1 cellular context compared by ENCODE assay signal in the genomic region with DNA sequence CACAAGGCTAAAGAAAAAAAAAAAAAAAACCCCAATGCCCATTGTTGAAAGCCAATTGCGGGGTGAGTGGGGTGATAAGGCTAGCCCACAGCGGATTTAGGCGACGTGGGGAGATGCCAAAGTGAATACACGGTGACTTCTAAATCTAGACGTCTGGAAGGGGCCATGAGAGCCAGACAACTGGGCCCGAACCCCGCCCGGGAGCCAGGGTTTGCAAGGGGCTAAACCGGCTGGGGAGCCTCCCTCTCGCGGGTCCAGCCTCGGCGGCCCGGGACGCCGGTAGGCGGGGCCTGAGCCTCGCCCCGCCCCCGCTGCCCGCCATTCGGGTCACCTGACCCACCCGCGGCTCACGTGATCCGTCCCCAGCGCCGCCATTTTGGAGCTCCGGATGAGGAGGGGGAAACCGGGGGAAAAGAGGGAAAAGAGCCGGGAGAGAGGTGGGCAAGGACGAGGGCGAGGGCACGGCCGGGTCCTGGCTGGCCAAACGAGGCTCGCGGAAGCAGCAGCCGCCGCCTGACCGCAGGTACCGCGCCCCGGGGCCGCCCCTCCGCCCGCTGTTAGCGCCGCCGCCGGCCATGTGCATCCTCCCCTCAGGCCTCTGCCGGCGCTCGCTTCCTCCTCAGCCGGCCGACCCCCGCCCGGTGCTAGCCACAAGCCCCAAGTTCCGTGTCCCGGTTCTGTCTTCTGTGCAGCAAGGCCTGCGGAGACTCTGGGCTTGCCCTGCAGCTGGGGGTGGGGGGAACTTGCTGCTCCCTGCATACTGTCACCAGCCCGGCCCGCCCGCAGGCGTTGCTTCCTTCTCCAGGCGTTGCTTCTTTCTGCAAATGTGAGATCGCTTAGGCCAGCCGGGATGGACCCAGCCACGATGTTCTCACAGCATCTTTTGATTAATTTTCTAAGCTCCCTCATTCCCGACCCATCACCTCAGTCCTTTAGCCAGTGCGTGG.
TF ChIP-seq lines count a peak whose summit lies in the region.

Gene ZNF507, plus strand, starts transcription at position 350 of the 947 bp plus-strand sequence. CDS start 7,221 bp downstream, outside the sequence.

TF ChIP-seq in HepG2, 621 proteins besides CTCF, POLR2A, EP300 and RAD21 (continued from another document and continues in another):
- TF ChIP-seq, protein P1, sequence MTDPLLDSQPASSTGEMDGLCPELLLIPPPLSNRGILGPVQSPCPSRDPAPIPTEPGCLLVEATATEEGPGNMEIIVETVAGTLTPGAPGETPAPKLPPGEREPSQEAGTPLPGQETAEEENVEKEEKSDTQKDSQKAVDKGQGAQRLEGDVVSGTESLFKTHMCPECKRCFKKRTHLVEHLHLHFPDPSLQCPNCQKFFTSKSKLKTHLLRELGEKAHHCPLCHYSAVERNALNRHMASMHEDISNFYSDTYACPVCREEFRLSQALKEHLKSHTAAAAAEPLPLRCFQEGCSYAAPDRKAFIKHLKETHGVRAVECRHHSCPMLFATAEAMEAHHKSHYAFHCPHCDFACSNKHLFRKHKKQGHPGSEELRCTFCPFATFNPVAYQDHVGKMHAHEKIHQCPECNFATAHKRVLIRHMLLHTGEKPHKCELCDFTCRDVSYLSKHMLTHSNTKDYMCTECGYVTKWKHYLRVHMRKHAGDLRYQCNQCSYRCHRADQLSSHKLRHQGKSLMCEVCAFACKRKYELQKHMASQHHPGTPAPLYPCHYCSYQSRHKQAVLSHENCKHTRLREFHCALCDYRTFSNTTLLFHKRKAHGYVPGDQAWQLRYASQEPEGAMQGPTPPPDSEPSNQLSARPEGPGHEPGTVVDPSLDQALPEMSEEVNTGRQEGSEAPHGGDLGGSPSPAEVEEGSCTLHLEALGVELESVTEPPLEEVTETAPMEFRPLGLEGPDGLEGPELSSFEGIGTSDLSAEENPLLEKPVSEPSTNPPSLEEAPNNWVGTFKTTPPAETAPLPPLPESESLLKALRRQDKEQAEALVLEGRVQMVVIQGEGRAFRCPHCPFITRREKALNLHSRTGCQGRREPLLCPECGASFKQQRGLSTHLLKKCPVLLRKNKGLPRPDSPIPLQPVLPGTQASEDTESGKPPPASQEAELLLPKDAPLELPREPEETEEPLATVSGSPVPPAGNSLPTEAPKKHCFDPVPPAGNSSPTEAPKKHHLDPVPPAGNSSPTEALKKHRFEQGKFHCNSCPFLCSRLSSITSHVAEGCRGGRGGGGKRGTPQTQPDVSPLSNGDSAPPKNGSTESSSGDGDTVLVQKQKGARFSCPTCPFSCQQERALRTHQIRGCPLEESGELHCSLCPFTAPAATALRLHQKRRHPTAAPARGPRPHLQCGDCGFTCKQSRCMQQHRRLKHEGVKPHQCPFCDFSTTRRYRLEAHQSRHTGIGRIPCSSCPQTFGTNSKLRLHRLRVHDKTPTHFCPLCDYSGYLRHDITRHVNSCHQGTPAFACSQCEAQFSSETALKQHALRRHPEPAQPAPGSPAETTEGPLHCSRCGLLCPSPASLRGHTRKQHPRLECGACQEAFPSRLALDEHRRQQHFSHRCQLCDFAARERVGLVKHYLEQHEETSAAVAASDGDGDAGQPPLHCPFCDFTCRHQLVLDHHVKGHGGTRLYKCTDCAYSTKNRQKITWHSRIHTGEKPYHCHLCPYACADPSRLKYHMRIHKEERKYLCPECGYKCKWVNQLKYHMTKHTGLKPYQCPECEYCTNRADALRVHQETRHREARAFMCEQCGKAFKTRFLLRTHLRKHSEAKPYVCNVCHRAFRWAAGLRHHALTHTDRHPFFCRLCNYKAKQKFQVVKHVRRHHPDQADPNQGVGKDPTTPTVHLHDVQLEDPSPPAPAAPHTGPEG (CRISPR knock-in tag; IDR thresholded peaks at IDR 0.05): peak; percentile 62; the same call in 1 of the 2 replicates
- no peak; the same call in 1 of the 2 replicates for TF ChIP-seq CBX5 (CRISPR knock-in tag; IDR thresholded peaks at IDR 0.05; ENCODE audit: borderline replicate concordance)
- TF ChIP-seq POGZ (CRISPR knock-in tag; IDR thresholded peaks at IDR 0.05): peak; percentile 92
- 0 out of 2 replicates have a peak, but pooled peaks have one; percentile 16 for TF ChIP-seq ZNF747 (CRISPR knock-in tag; IDR thresholded peaks at IDR 0.05; ENCODE audit: borderline replicate concordance)
- peak; percentile 53; the same call in 1 of the 2 replicates for TF ChIP-seq KMT2A (CRISPR knock-in tag; IDR thresholded peaks at IDR 0.05)
- TF ChIP-seq ZNF563 (CRISPR knock-in tag; IDR thresholded peaks at IDR 0.05): peak; percentile 43; the same call in 1 of the 2 replicates
- TF ChIP-seq, protein P2, sequence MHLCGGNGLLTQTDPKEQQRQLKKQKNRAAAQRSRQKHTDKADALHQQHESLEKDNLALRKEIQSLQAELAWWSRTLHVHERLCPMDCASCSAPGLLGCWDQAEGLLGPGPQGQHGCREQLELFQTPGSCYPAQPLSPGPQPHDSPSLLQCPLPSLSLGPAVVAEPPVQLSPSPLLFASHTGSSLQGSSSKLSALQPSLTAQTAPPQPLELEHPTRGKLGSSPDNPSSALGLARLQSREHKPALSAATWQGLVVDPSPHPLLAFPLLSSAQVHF (CRISPR knock-in tag; IDR thresholded peaks at IDR 0.05): no peak
- peak; percentile 51; the same call in 1 of the 2 replicates for TF ChIP-seq ESRRA (CRISPR knock-in tag; IDR thresholded peaks at IDR 0.05; ENCODE audit: low read depth)
- 0 out of 2 replicates have a peak, but pooled peaks have one; percentile 56 for TF ChIP-seq KLF12 (CRISPR knock-in tag; IDR thresholded peaks at IDR 0.05; ENCODE audit: borderline replicate concordance)
- TF ChIP-seq RARA (CRISPR knock-in tag; IDR thresholded peaks at IDR 0.05): no peak
- no peak; the same call in 1 of the 2 replicates for TF ChIP-seq ZNF772 (CRISPR knock-in tag; IDR thresholded peaks at IDR 0.05)
- TF ChIP-seq SP4 (CRISPR knock-in tag; IDR thresholded peaks at IDR 0.05): peak; percentile 69; the same call in 1 of the 2 replicates
- TF ChIP-seq, protein P3, sequence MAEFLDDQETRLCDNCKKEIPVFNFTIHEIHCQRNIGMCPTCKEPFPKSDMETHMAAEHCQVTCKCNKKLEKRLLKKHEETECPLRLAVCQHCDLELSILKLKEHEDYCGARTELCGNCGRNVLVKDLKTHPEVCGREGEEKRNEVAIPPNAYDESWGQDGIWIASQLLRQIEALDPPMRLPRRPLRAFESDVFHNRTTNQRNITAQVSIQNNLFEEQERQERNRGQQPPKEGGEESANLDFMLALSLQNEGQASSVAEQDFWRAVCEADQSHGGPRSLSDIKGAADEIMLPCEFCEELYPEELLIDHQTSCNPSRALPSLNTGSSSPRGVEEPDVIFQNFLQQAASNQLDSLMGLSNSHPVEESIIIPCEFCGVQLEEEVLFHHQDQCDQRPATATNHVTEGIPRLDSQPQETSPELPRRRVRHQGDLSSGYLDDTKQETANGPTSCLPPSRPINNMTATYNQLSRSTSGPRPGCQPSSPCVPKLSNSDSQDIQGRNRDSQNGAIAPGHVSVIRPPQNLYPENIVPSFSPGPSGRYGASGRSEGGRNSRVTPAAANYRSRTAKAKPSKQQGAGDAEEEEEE (CRISPR knock-in tag; IDR thresholded peaks at IDR 0.05; ENCODE audit: borderline replicate concordance): no peak
- peak; percentile 68; the same call in 1 of the 2 replicates for TF ChIP-seq E2F1 (CRISPR knock-in tag; IDR thresholded peaks at IDR 0.05)
- peak; percentile 75 for TF ChIP-seq SALL1 (CRISPR knock-in tag; IDR thresholded peaks at IDR 0.05)
- peak; percentile 67 for TF ChIP-seq POLR2AphosphoS5 (IDR thresholded peaks at IDR 0.05; ENCODE audit: low read depth, low read length)
- TF ChIP-seq ZNF713 (CRISPR knock-in tag; IDR thresholded peaks at IDR 0.05): peak; percentile 41; the same call in 1 of the 2 replicates
- TF ChIP-seq CC2D1A (CRISPR knock-in tag; IDR thresholded peaks at IDR 0.05): no peak
- no peak for TF ChIP-seq NR2F1 (CRISPR knock-in tag; IDR thresholded peaks at IDR 0.05)
- no peak for TF ChIP-seq ZNF362 (CRISPR knock-in tag; IDR thresholded peaks at IDR 0.05; ENCODE audit: borderline replicate concordance)
- TF ChIP-seq, protein P4, sequence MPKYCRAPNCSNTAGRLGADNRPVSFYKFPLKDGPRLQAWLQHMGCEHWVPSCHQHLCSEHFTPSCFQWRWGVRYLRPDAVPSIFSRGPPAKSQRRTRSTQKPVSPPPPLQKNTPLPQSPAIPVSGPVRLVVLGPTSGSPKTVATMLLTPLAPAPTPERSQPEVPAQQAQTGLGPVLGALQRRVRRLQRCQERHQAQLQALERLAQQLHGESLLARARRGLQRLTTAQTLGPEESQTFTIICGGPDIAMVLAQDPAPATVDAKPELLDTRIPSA (CRISPR knock-in tag; IDR thresholded peaks at IDR 0.05; ENCODE audit: borderline replicate concordance): peak; percentile 60; the same call in 1 of the 2 replicates
- TF ChIP-seq ZBTB7B (CRISPR knock-in tag; IDR thresholded peaks at IDR 0.05): no peak
- TF ChIP-seq ZNF704 (CRISPR knock-in tag; IDR thresholded peaks at IDR 0.05; ENCODE audit: borderline replicate concordance): 0 out of 2 replicates have a peak, but pooled peaks have one; percentile 75
- TF ChIP-seq BRD4 (CRISPR knock-in tag; IDR thresholded peaks at IDR 0.05): peak; percentile 84
- TF ChIP-seq DMAP1 (CRISPR knock-in tag; IDR thresholded peaks at IDR 0.05): peak; percentile 83
- peak; percentile 38 for TF ChIP-seq PTBP1 (IDR thresholded peaks at IDR 0.05; ENCODE audit: low read depth, low read length, poor library complexity, severe bottlenecking)
- peak; percentile 56; the same call in 1 of the 2 replicates for TF ChIP-seq MLX (CRISPR knock-in tag; IDR thresholded peaks at IDR 0.05)
- peak; percentile 67 for TF ChIP-seq CBX1 (IDR thresholded peaks at IDR 0.05; ENCODE audit: low read depth)
- no peak for TF ChIP-seq ZNF383 (CRISPR knock-in tag; IDR thresholded peaks at IDR 0.05; ENCODE audit: borderline replicate concordance)
- TF ChIP-seq, protein P5, sequence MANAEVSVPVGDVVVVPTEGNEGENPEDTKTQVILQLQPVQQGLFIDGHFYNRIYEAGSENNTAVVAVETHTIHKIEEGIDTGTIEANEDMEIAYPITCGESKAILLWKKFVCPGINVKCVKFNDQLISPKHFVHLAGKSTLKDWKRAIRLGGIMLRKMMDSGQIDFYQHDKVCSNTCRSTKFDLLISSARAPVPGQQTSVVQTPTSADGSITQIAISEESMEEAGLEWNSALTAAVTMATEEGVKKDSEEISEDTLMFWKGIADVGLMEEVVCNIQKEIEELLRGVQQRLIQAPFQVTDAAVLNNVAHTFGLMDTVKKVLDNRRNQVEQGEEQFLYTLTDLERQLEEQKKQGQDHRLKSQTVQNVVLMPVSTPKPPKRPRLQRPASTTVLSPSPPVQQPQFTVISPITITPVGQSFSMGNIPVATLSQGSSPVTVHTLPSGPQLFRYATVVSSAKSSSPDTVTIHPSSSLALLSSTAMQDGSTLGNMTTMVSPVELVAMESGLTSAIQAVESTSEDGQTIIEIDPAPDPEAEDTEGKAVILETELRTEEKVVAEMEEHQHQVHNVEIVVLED (CRISPR knock-in tag; IDR thresholded peaks at IDR 0.05; ENCODE audit: borderline replicate concordance): peak; percentile 44
- no peak for TF ChIP-seq ZNF33B (CRISPR knock-in tag; IDR thresholded peaks at IDR 0.05)
- TF ChIP-seq SIN3B (IDR thresholded peaks at IDR 0.05; ENCODE audit: low read length): peak; percentile 54; the same call in 1 of the 2 replicates
- TF ChIP-seq ARNT2 (CRISPR knock-in tag; IDR thresholded peaks at IDR 0.05; ENCODE audit: low read depth): peak; percentile 70; the same call in 1 of the 2 replicates
- peak; percentile 25; the same call in 1 of the 2 replicates for TF ChIP-seq NCOR1 (IDR thresholded peaks at IDR 0.05; ENCODE audit: borderline replicate concordance, low read length)
- no peak for TF ChIP-seq PREB (CRISPR knock-in tag; IDR thresholded peaks at IDR 0.05)
- no peak for TF ChIP-seq ZMAT3 (CRISPR knock-in tag; conservative IDR thresholded peaks at IDR 0.05)
- TF ChIP-seq TOPORS (CRISPR knock-in tag; IDR thresholded peaks at IDR 0.05): no peak
- peak; percentile 91 for TF ChIP-seq AGO2 (optimal IDR thresholded peaks at IDR 0.05; ENCODE audit: low read depth, low read length)
- TF ChIP-seq SNAPC2 (CRISPR knock-in tag; IDR thresholded peaks at IDR 0.05): no peak
